8 cellular contexts compared by ENCODE assay signal in the genomic region with DNA sequence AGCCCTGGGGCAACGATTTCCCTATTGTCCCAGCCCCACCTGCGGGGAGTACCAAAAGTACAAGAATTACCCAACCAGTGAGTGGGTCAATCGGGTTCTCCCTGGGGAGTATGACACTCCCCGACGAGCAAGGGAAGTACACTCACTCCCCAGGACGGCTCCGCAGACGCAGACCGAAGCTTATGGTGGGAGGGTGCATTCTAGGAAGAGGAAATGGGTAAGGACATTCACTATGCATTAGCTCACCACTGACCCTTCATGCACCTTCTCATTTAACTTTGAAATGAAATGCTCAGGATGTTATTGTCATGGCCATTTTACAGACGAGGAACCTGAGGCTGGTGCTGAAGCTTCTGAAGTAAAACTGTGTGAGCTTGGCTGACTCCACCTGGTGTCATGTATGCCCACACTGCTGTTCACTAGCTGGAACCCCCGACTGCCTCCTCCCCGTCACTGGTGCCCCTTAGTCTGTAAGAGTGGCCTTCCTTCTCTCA. TPM values are rescaled to one million over a fixed set of nuclear protein-coding genes. Genes with fewer than 3 reads are reported as not detected.
DNase-seq lines count a peak whose midpoint lies in the region; ATAC-seq, FAIRE-seq and TF ChIP-seq lines count a peak whose summit lies in the region.

No MANE protein-coding gene starts in this region.

- no peak overlapping the region for H3K4me3 ChIP-seq in astrocyte (ENCODE audit: insufficient read depth, low read depth, low read length)
- no peak overlapping the region for H3K4me3 ChIP-seq in BE2C (ENCODE audit: low read depth, low read length)

- H3K9ac ChIP-seq in astrocyte (ENCODE audit: low read length) = peak overlapping the region; percentile 56

- H3K9me3 ChIP-seq in astrocyte (ENCODE audit: insufficient read depth, low read depth, low read length) (no peaks in the 10 kb centered on the region), BE2C (no peaks in the 10 kb centered on the region)

- H3K27me3 ChIP-seq in astrocyte (ENCODE audit: insufficient read depth, low read length) (no peaks in the 10 kb centered on the region), BE2C (no peaks in the 10 kb centered on the region)

- peak overlapping the region; percentile 71 for H3K4me2 ChIP-seq in astrocyte (ENCODE audit: low read length)

- H3K36me3 ChIP-seq in astrocyte (ENCODE audit: insufficient read depth, low read length) = no peaks in the 10 kb centered on the region
- H3K36me3 ChIP-seq in BE2C = no peaks in the 10 kb centered on the region

- H3K27ac Mint-ChIP-seq in astrocyte (ENCODE audit: unreplicated experiment) = peak overlapping the region; percentile 94
- H3K27ac Mint-ChIP-seq in activated T-helper 1 cell treated with anti-CD3 and anti-CD28 coated beads, Interleukin-12 subunit alpha, Interleukin-12 subunit beta, Interleukin-2, Interleukin-4 antibody, amounts not matched to agents 30 ng/mL and 10 ng/mL and 1 ng/mL, durations not matched to agents 14 hours and 24 hours and 36 hours = no peak overlapping the region

- DNase-seq in G401 (ENCODE audit: low spot score) (peak; percentile 14), astrocyte (ENCODE audit: low read depth) (peak; percentile 91), lung microvascular endothelial cell (ENCODE audit: low read depth in 2 of 2) (peak; percentile 65 to 97), foreskin melanocyte (no peak), BE2C (no peak)
- no peak for DNase-seq in activated T-helper 1 cell treated with anti-CD3 and anti-CD28 coated beads, Interleukin-12 subunit alpha, Interleukin-12 subunit beta, Interleukin-2, Interleukin-4 antibody, amounts not matched to agents 30 ng/mL and 10 ng/mL and 1 ng/mL, durations not matched to agents 14 hours and 24 hours and 36 hours (ENCODE audit: low spot score)

- no peaks in the 10 kb centered on the region for H3K36me3 Mint-ChIP-seq in astrocyte (ENCODE audit: low read depth, unreplicated experiment)
- H3K36me3 Mint-ChIP-seq in activated T-helper 1 cell treated with anti-CD3 and anti-CD28 coated beads, Interleukin-12 subunit alpha, Interleukin-12 subunit beta, Interleukin-2, Interleukin-4 antibody, amounts not matched to agents 30 ng/mL and 10 ng/mL and 1 ng/mL, durations not matched to agents 14 hours and 24 hours and 36 hours (ENCODE audit: low read depth) = no peaks in the 10 kb centered on the region

- ATAC-seq in HG03432 (IDR thresholded peaks at IDR 0.05; ENCODE audit: unreplicated experiment) (peak; percentile 70), GM19395 (IDR thresholded peaks at IDR 0.05; ENCODE audit: unreplicated experiment) (no peak)

- H3K9me3 Mint-ChIP-seq in astrocyte (ENCODE audit: unreplicated experiment) = no peaks in the 10 kb centered on the region
- H3K9me3 Mint-ChIP-seq in activated T-helper 1 cell treated with anti-CD3 and anti-CD28 coated beads, Interleukin-12 subunit alpha, Interleukin-12 subunit beta, Interleukin-2, Interleukin-4 antibody, amounts not matched to agents 30 ng/mL and 10 ng/mL and 1 ng/mL, durations not matched to agents 14 hours and 24 hours and 36 hours = no peaks in the 10 kb centered on the region

- TF ChIP-seq CTCF in astrocyte (IDR thresholded peaks at IDR 0.05; ENCODE audit: insufficient read depth, low read depth, low read length) (no peak), BE2C (IDR thresholded peaks at IDR 0.05; ENCODE audit: low read depth, low read length) (no peak)

- H3K4me1 Mint-ChIP-seq in astrocyte (ENCODE audit: low read depth, unreplicated experiment) = peaks cover 25% of the 10 kb centered on the region
- H3K4me1 Mint-ChIP-seq in activated T-helper 1 cell treated with anti-CD3 and anti-CD28 coated beads, Interleukin-12 subunit alpha, Interleukin-12 subunit beta, Interleukin-2, Interleukin-4 antibody, amounts not matched to agents 30 ng/mL and 10 ng/mL and 1 ng/mL, durations not matched to agents 14 hours and 24 hours and 36 hours (ENCODE audit: low read depth) = peaks cover 7% of the 10 kb centered on the region

- peak overlapping the region; percentile 64 for H2AFZ ChIP-seq in astrocyte (ENCODE audit: low read depth, low read length)

- in situ Hi-C loops in G401 (cut with HindIII; ENCODE audit: low sequenced_read_pairs) = no loop called here

- H3K79me2 ChIP-seq in astrocyte (ENCODE audit: insufficient read depth, low read length) = no peaks in the 10 kb centered on the region

- H4K20me1 ChIP-seq in astrocyte (ENCODE audit: insufficient read depth, low read length) = no peaks in the 10 kb centered on the region

- H3K27ac ChIP-seq in astrocyte (ENCODE audit: low read depth, low read length) = peak overlapping the region; percentile 77

- no peak overlapping the region for H3K4me3 Mint-ChIP-seq in astrocyte (ENCODE audit: unreplicated experiment)
- H3K4me3 Mint-ChIP-seq in activated T-helper 1 cell treated with anti-CD3 and anti-CD28 coated beads, Interleukin-12 subunit alpha, Interleukin-12 subunit beta, Interleukin-2, Interleukin-4 antibody, amounts not matched to agents 30 ng/mL and 10 ng/mL and 1 ng/mL, durations not matched to agents 14 hours and 24 hours and 36 hours = no peak overlapping the region

- FAIRE-seq in astrocyte (lab: Jason Lieb, UNC) = peak; percentile 82

- H3K27me3 Mint-ChIP-seq in astrocyte (ENCODE audit: low read depth, unreplicated experiment) = no peaks in the 10 kb centered on the region
- H3K27me3 Mint-ChIP-seq in activated T-helper 1 cell treated with anti-CD3 and anti-CD28 coated beads, Interleukin-12 subunit alpha, Interleukin-12 subunit beta, Interleukin-2, Interleukin-4 antibody, amounts not matched to agents 30 ng/mL and 10 ng/mL and 1 ng/mL, durations not matched to agents 14 hours and 24 hours and 36 hours (ENCODE audit: insufficient read depth) = peaks cover 30% of the 10 kb centered on the region

- intact Hi-C loops in activated T-helper 1 cell treated with anti-CD3 and anti-CD28 coated beads, Interleukin-12 subunit alpha, Interleukin-12 subunit beta, Interleukin-2, Interleukin-4 antibody, amounts not matched to agents 30 ng/mL and 10 ng/mL and 1 ng/mL, durations not matched to agents 14 hours and 24 hours and 36 hours (cut with micrococcal nuclease) = no loop called here

- H3K4me1 ChIP-seq in astrocyte (ENCODE audit: insufficient read depth, low read length) (peaks cover 18% of the 10 kb centered on the region), BE2C (no peaks in the 10 kb centered on the region)

RNA-seq across cellular contexts. Expression of a gene that starts 45.8 kb away (rescaled TPM):
- 180 and 202 TPM in 2 replicates for total RNA-seq in G401 (2014; rRNA removed; shearing (Covaris generic))
- 331 and 359 TPM in 2 replicates for total RNA-seq in astrocyte
- total RNA-seq in lung microvascular endothelial cell = 170 and 192 TPM in 2 replicates
- 153 TPM for polyA plus RNA-seq in BE2C (2012; ENCODE audit: insufficient read depth, insufficient read length, low read depth)
- 195 and 204 TPM in 2 replicates for total RNA-seq in activated T-helper 1 cell treated with anti-CD3 and anti-CD28 coated beads, Interleukin-12 subunit alpha, Interleukin-12 subunit beta, Interleukin-2, Interleukin-4 antibody, amounts not matched to agents 30 ng/mL and 10 ng/mL and 1 ng/mL, durations not matched to agents 14 hours and 24 hours and 36 hours

RNA-seq across cellular contexts. Expression of a gene that starts 56.4 kb away (rescaled TPM):
- 29.8 and 41.0 TPM in 2 replicates for total RNA-seq in G401 (2014; rRNA removed; shearing (Covaris generic))
- total RNA-seq in astrocyte (33.9 and 57.7 TPM in 2 replicates), lung microvascular endothelial cell (7.8 and 278 TPM in 2 replicates)
- polyA plus RNA-seq in BE2C (2012; ENCODE audit: insufficient read depth, insufficient read length, low read depth) = 5.2 TPM
- 40.9 and 41.9 TPM in 2 replicates for total RNA-seq in activated T-helper 1 cell treated with anti-CD3 and anti-CD28 coated beads, Interleukin-12 subunit alpha, Interleukin-12 subunit beta, Interleukin-2, Interleukin-4 antibody, amounts not matched to agents 30 ng/mL and 10 ng/mL and 1 ng/mL, durations not matched to agents 14 hours and 24 hours and 36 hours

Comparison
In these comparisons a context has a peak if more than half of its experiments do, and no peak if none do; other contexts are left out.
1. DNase-seq: peak in G401 (single experiment), astrocyte (single experiment) and lung microvascular endothelial cell (2 of 2); none in foreskin melanocyte (single experiment), BE2C (single experiment) and activated T-helper 1 cell treated with anti-CD3 and anti-CD28 coated beads, Interleukin-12 subunit alpha, Interleukin-12 subunit beta, Interleukin-2, Interleukin-4 antibody, amounts not matched to agents 30 ng/mL and 10 ng/mL and 1 ng/mL, durations not matched to agents 14 hours and 24 hours and 36 hours (single experiment).